In the genomic region with DNA sequence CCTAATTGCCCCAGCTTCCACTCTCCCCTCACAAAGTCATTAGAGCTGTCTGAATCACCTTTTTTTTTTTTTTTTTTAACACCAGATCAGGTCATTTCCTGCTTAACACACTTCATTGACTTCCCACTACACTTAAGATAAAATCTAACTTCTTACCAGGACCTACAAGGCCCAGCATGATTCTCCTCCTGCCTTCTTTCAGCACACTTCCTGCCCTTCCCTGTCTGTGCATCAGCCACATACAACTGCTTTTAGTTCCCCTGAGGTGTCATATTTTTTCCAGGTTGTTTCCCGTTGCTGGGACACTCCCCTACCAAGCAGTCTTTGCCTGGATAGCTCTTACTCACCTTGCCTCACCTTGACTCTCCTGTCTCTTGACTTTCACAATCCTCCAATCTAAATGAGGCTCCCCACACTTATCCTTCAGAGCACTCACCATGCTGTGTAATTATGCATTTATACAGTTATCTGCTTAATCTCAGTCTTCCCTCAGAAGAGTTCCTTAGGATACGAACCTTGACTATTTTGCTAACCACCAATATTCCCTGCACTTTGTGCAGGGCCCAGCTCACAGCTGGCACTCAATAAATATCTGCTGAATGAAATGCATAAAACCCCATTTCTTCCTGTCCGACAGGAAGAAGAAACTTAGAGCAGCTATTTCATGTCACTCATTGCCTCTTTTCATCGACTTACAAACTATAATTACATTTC, we compare ENCODE assay signal across 8 cellular contexts.
DNase-seq lines count a peak whose midpoint lies in the region; ATAC-seq and TF ChIP-seq lines count a peak whose summit lies in the region.

No MANE protein-coding gene starts in this region.

- peaks cover 9% of the 10 kb centered on the region for H3K4me1 Mint-ChIP-seq in activated CD8-positive, alpha-beta T cell treated with anti-CD3 and anti-CD28 coated beads, Interleukin-2, amount 10 ng/mL, durations not matched to agents 7 days and 5 days (ENCODE audit: low read depth)
- H3K4me1 Mint-ChIP-seq in memory B cell, result peaks cover 5% of the 10 kb centered on the region
- peaks cover 8% of the 10 kb centered on the region for H3K4me1 Mint-ChIP-seq in CD8-positive, alpha-beta T cell (ENCODE audit: low read depth)

- H3K4me1 ChIP-seq in HEK293 (ENCODE audit: control insufficient read depth, insufficient read depth, low read length), result no peaks in the 10 kb centered on the region
- H3K4me1 ChIP-seq in CD8-positive, alpha-beta T cell (ENCODE audit: insufficient read depth, low read length), result peaks cover 7% of the 10 kb centered on the region

- intact Hi-C loops in CD8-positive, alpha-beta T cell (cut with DNase I, micrococcal nuclease), result loop anchor here in 1 of 2 experiments (5.0 kb wide), 1 partner anchor 622 kb away; no protein-coding TSS in a partner anchor

- no peaks in the 10 kb centered on the region for H3K9me3 Mint-ChIP-seq in activated CD8-positive, alpha-beta T cell treated with anti-CD3 and anti-CD28 coated beads, Interleukin-2, amount 10 ng/mL, durations not matched to agents 7 days and 5 days (ENCODE audit: insufficient read depth)
- H3K9me3 Mint-ChIP-seq in memory B cell, result no peaks in the 10 kb centered on the region
- no peaks in the 10 kb centered on the region for H3K9me3 Mint-ChIP-seq in CD8-positive, alpha-beta T cell

- no peaks in the 10 kb centered on the region for H3K27me3 ChIP-seq in CD8-positive, alpha-beta T cell (ENCODE audit: insufficient read depth, low read length)

- ATAC-seq in activated CD8-positive, alpha-beta T cell treated with anti-CD3 and anti-CD28 coated beads, Interleukin-2, amount 10 ng/mL, durations not matched to agents 7 days and 5 days, result peak; percentile 48
- ATAC-seq in memory B cell (ENCODE audit: low read depth) (peak; percentile 39), GM18867 (IDR thresholded peaks at IDR 0.05; ENCODE audit: unreplicated experiment) (no peak)
- no peak for ATAC-seq in CD8-positive, alpha-beta T cell

- no peak for TF ChIP-seq CTCF in HEK293 (tag by site-specific recombination; IDR thresholded peaks at IDR 0.05)
- no peak for TF ChIP-seq CTCF in CD8-positive, alpha-beta T cell (IDR thresholded peaks at IDR 0.05)

- CTCF ChIA-PET in HEK293 (lab: Yijun Ruan, JAX), result interaction anchor here (0.6 to 2.6 kb wide), 19 partner anchors 8 to 202 kb away, joined by 3 to 10 read pairs (median 3); no protein-coding TSS in a partner anchor
- CTCF ChIA-PET in activated CD8-positive, alpha-beta T cell treated with anti-CD3 and anti-CD28 coated beads, Interleukin-2, amount 10 ng/mL, durations not matched to agents 7 days and 5 days (lab: Charles Lee), result interaction anchor here (0.6 to 1.6 kb wide), 8 partner anchors 8 to 145 kb away, joined by 3 to 4 read pairs (median 3); no protein-coding TSS in a partner anchor
- CTCF ChIA-PET in CD8-positive, alpha-beta T cell (lab: Charles Lee), result interaction anchor here (1.1 to 1.5 kb wide), 2 partner anchors 13 to 17 kb away, joined by 3 to 4 read pairs; no protein-coding TSS in a partner anchor

- no peak overlapping the region for H3K4me3 Mint-ChIP-seq in activated CD8-positive, alpha-beta T cell treated with anti-CD3 and anti-CD28 coated beads, Interleukin-2, amount 10 ng/mL, durations not matched to agents 7 days and 5 days
- no peak overlapping the region for H3K4me3 Mint-ChIP-seq in memory B cell
- no peak overlapping the region for H3K4me3 Mint-ChIP-seq in CD8-positive, alpha-beta T cell

- H3K36me3 Mint-ChIP-seq in activated CD8-positive, alpha-beta T cell treated with anti-CD3 and anti-CD28 coated beads, Interleukin-2, amount 10 ng/mL, durations not matched to agents 7 days and 5 days (ENCODE audit: low read depth), result no peaks in the 10 kb centered on the region
- no peaks in the 10 kb centered on the region for H3K36me3 Mint-ChIP-seq in memory B cell
- H3K36me3 Mint-ChIP-seq in CD8-positive, alpha-beta T cell, result no peaks in the 10 kb centered on the region

- H3K27ac Mint-ChIP-seq in activated CD8-positive, alpha-beta T cell treated with anti-CD3 and anti-CD28 coated beads, Interleukin-2, amount 10 ng/mL, durations not matched to agents 7 days and 5 days, result no peak overlapping the region
- H3K27ac Mint-ChIP-seq in memory B cell, result no peak overlapping the region
- H3K27ac Mint-ChIP-seq in CD8-positive, alpha-beta T cell, result no peak overlapping the region

- peaks cover 22% of the 10 kb centered on the region for H3K27me3 Mint-ChIP-seq in activated CD8-positive, alpha-beta T cell treated with anti-CD3 and anti-CD28 coated beads, Interleukin-2, amount 10 ng/mL, durations not matched to agents 7 days and 5 days (ENCODE audit: low read depth)
- peaks cover 6% of the 10 kb centered on the region for H3K27me3 Mint-ChIP-seq in memory B cell
- peaks cover 12% of the 10 kb centered on the region for H3K27me3 Mint-ChIP-seq in CD8-positive, alpha-beta T cell (ENCODE audit: low read depth)

- H3K9me3 ChIP-seq in HEK293 (ENCODE audit: control insufficient read depth, insufficient read depth, low read depth, low read length), result no peaks in the 10 kb centered on the region
- H3K9me3 ChIP-seq in CD8-positive, alpha-beta T cell (ENCODE audit: low read length), result no peaks in the 10 kb centered on the region

- H3K27ac ChIP-seq in HEK293 (ENCODE audit: extremely low read depth, low read depth, low read length), result no peak overlapping the region
- H3K27ac ChIP-seq in CD8-positive, alpha-beta T cell (ENCODE audit: low read depth, low read length), result no peak overlapping the region

- H3K36me3 ChIP-seq in HEK293 (ENCODE audit: control insufficient read depth in 2 of 2, insufficient read depth in 1 of 2, low read length in 2 of 2), result no peaks in the 10 kb centered on the region
- H3K36me3 ChIP-seq in CD8-positive, alpha-beta T cell (ENCODE audit: insufficient read depth, low read length), result no peaks in the 10 kb centered on the region

- DNase-seq in CMK (ENCODE audit: low read depth) (peak; percentile 8), memory B cell (ENCODE audit: low spot score in 2 of 2) (no peak), NCI-H1417 treated with DMSO at 0.1 percent for 48 hours (lab: John Stamatoyannopoulos, UW) (no peak)
- no peak for DNase-seq in activated CD8-positive, alpha-beta T cell treated with anti-CD3 and anti-CD28 coated beads, Interleukin-2, amount 10 ng/mL, durations not matched to agents 7 days and 5 days
- no peak for DNase-seq in CD8-positive, alpha-beta T cell
- DNase-seq in activated CD4-positive, alpha-beta T cell treated with anti-CD3 and anti-CD28 coated beads for 4 hours, result no peak

- POLR2A ChIA-PET in HEK293 (lab: Yijun Ruan, JAX), result interaction anchor here (0.9 kb wide), 1 partner anchor 126 kb away, joined by 4 read pairs; no protein-coding TSS in a partner anchor
- POLR2A ChIA-PET in activated CD8-positive, alpha-beta T cell treated with anti-CD3 and anti-CD28 coated beads, Interleukin-2, amount 10 ng/mL, durations not matched to agents 7 days and 5 days (lab: Charles Lee), result interaction anchor here (0.7 kb wide), 1 partner anchor 52 kb away, joined by 3 read pairs; no protein-coding TSS in a partner anchor
- POLR2A ChIA-PET in CD8-positive, alpha-beta T cell (lab: Charles Lee), result no interaction called here

- H3K4me3 ChIP-seq in HEK293 (ENCODE audit: low read depth, low read length), result no peak overlapping the region
- no peak overlapping the region for H3K4me3 ChIP-seq in CD8-positive, alpha-beta T cell (ENCODE audit: low read depth, low read length)

TF ChIP-seq in HEK293, 187 proteins besides CTCF, POLR2A, EP300 and RAD21:
- TF ChIP-seq ZNF274 (IDR thresholded peaks at IDR 0.05; ENCODE audit: low read length) (no peak), ZNF274 (tag by site-specific recombination; IDR thresholded peaks at IDR 0.05; ENCODE audit: borderline replicate concordance) (no peak), ZNF335 (tag by site-specific recombination; conservative IDR thresholded peaks at IDR 0.05) (0 out of 2 replicates have a peak, but pooled peaks have one; percentile 9), HIC1 (tag by site-specific recombination; IDR thresholded peaks at IDR 0.05) (no peak), ZNF560 (tag by site-specific recombination; IDR thresholded peaks at IDR 0.05; ENCODE audit: borderline replicate concordance) (no peak), ZNF132 (tag by site-specific recombination; IDR thresholded peaks at IDR 0.05; ENCODE audit: borderline replicate concordance) (no peak)

Comparison
In these comparisons a context has a peak if more than half of its experiments do, and no peak if none do; other contexts are left out.
1. ATAC-seq: peak in activated CD8-positive, alpha-beta T cell treated with anti-CD3 and anti-CD28 coated beads, Interleukin-2, amount 10 ng/mL, durations not matched to agents 7 days and 5 days (single experiment) and memory B cell (single experiment); none in CD8-positive, alpha-beta T cell (single experiment) and GM18867 (single experiment).